Comparison of ENCODE assay signal across 8 cellular contexts in the genomic region with DNA sequence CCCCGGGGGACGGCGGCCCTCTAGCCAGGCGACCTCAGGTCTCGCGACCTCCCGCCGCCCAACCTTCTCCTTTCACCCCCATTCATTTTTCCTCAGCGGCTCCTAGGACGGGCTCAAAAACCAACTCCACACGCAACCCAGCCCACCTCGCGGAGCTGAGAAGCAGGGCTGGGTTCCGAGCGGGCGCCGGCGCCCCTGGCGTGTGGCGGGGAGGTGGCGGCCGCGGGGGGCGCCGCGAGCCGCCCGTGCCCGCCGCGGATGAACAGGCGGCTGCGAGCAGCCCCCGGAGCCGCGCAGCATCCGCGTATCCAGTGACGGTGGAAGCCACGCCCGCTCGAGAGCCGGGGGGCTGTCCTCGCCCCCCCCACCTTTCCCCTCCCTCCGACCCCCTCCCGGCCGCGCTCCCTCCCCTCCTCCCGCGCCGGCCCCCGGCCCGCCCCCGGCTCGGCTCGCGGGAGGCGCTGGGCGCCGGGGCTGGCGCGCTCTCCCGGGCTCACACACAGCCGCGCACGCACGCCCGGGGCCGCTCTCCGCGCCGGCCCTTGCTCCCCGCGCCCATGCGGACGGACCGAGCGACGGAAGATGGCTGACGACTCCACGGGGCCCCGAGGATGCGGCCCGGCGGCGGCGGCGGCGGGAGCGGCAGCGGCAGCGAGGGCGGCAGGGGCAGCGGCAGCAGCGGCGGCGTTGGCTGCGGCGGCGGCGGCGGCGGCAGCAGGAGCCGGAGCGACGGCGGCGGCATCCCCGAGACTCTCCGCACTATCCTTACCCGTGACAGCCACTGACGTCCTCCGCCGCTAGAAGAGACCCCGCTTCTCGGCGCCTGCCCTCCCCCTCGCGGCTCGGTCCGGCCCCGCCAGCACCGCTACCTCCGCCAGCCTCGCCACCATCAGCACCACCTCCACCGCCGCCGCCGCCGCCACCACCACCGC. TPM values are rescaled to one million over a fixed set of nuclear protein-coding genes. Genes with fewer than 3 reads are reported as not detected.
DNase-seq lines count a peak whose midpoint lies in the region; ATAC-seq and TF ChIP-seq lines count a peak whose summit lies in the region.

SOBP (plus strand) TSS at position 482 of the 932 bp plus-strand sequence. CDS start 500 bp downstream, outside the sequence.

- H3K9ac ChIP-seq in BLaER1 treated with 17β-estradiol and CSF1 and Interleukin-3, amounts not matched to agents 10 nM and 100 nM: peak within 1 kb of the TSS; percentile 30 to 69 (median 61); a peak in 20 of 22 replicates
- H3K9ac ChIP-seq in liver (ENCODE audit: low read depth in 1 of 2, low read length in 2 of 2): peak within 1 kb of the TSS in 1 of 2 donors; percentile 44

- intact Hi-C loops in dorsolateral prefrontal cortex (cut with DNase I): loop anchor here (1.0 to 10.0 kb wide), 10 partner anchors 31 to 376 kb away; partner anchors contain the start of genes PDSS2 (in 2 of the 2) and BEND3 (in 1 of the 2)

- under 1% methylated on average over 131 of the region's 131 CpGs for WGBS in liver

- peaks cover 24 to 45% (median 26%) of the 10 kb centered on the region in 10 experiments; a peak in 19 of 20 replicates for H3K4me1 ChIP-seq in BLaER1 treated with 17β-estradiol and CSF1 and Interleukin-3, amounts not matched to agents 10 nM and 100 nM
- H3K4me1 ChIP-seq in liver (ENCODE audit: control insufficient read depth in 4 of 4, insufficient read depth in 4 of 4, low read length in 3 of 4): peaks cover 2 to 40% (median 33%) of the 10 kb centered on the region in 4 donors

- no peak for TF ChIP-seq RAD21 in liver (IDR thresholded peaks at IDR 0.05)

- DNase-seq in NCI-H146 treated with DMSO at 0.1 percent for 48 hours (lab: John Stamatoyannopoulos, UW; ENCODE audit: unreplicated experiment) (peak; percentile 59), dorsolateral prefrontal cortex (peak; percentile 48 to 86 (median 70))
- peak; percentile 11 for DNase-seq in activated CD4-positive, alpha-beta T cell treated with anti-CD3 and anti-CD28 coated beads for 1 hour
- DNase-seq in stimulated activated CD4-positive, alpha-beta T cell treated with anti-CD3 and anti-CD28 coated beads, Interleukin-4, amount 100 ng/mL, for 4 hours: peak; percentile 12 to 42

- peak within 1 kb of the TSS; percentile 92 to 100 (median 98) for H3K4me2 ChIP-seq in BLaER1 treated with 17β-estradiol and CSF1 and Interleukin-3, amounts not matched to agents 10 nM and 100 nM

- H3K36me3 ChIP-seq in BLaER1 treated with 17β-estradiol and CSF1 and Interleukin-3, amounts not matched to agents 10 nM and 100 nM: no peaks in the 10 kb centered on the region
- H3K36me3 ChIP-seq in liver (ENCODE audit: control insufficient read depth in 4 of 4, insufficient read depth in 3 of 4, low read depth in 1 of 4, low read length in 3 of 4): no peaks in the 10 kb centered on the region

- H3K27ac ChIP-seq in BLaER1 treated with 17β-estradiol and CSF1 and Interleukin-3, amounts not matched to agents 10 nM and 100 nM: peak within 1 kb of the TSS in 2 of 11 experiments; percentile 14 to 23; a peak in 2 of 22 replicates
- H3K27ac ChIP-seq in dorsolateral prefrontal cortex (peak within 1 kb of the TSS; percentile 71 to 98 (median 93)), liver (ENCODE audit: low read depth in 1 of 2, low read length in 2 of 2) (peak within 1 kb of the TSS; percentile 40 to 59)

- TF ChIP-seq CTCF in dorsolateral prefrontal cortex (IDR thresholded peaks at IDR 0.05 in 54 of 56, conservative IDR thresholded peaks at IDR 0.05 in 2 of 56; ENCODE audit: low read depth in 1 of 56, partially characterized antibody in 56 of 56): peak in 20 of 56 donors; percentile 8 to 48 (median 16)
- no peak for TF ChIP-seq CTCF in liver (IDR thresholded peaks at IDR 0.05; ENCODE audit: low read depth, low read length, missing input control)

- H4K20me1 ChIP-seq in BLaER1 treated with 17β-estradiol and CSF1 and Interleukin-3, amounts not matched to agents 10 nM and 100 nM: peaks cover 0 to 42% (median 26%) of the 10 kb centered on the region in 11 experiments; a peak in 14 of 22 replicates

- H3K27me3 ChIP-seq in BLaER1 treated with 17β-estradiol and CSF1 and Interleukin-3, amounts not matched to agents 10 nM and 100 nM: peaks cover 89 to 99% (median 97%) of the 10 kb centered on the region in 11 experiments
- H3K27me3 ChIP-seq in dorsolateral prefrontal cortex (no peaks in the 10 kb centered on the region), liver (ENCODE audit: control insufficient read depth in 4 of 4, insufficient read depth in 4 of 4, low read length in 3 of 4) (no peaks in the 10 kb centered on the region)

- H3K9me3 ChIP-seq in BLaER1 treated with 17β-estradiol and CSF1 and Interleukin-3, amounts not matched to agents 10 nM and 100 nM (replicated peaks in 1 of 11): no peaks in the 10 kb centered on the region
- H3K9me3 ChIP-seq in liver (ENCODE audit: control insufficient read depth in 4 of 4, low read length in 3 of 4): no peaks in the 10 kb centered on the region

- ATAC-seq in GM19395 (IDR thresholded peaks at IDR 0.05; ENCODE audit: unreplicated experiment) (peak; percentile 48), HG03571 (IDR thresholded peaks at IDR 0.05; ENCODE audit: unreplicated experiment) (no peak)

- peak within 1 kb of the TSS; percentile 59 to 77 (median 70) for H3K4me3 ChIP-seq in BLaER1 treated with 17β-estradiol and CSF1 and Interleukin-3, amounts not matched to agents 10 nM and 100 nM
- H3K4me3 ChIP-seq in dorsolateral prefrontal cortex: peak within 1 kb of the TSS; percentile 65 to 96 (median 84)
- H3K4me3 ChIP-seq in liver (ENCODE audit: low read depth in 1 of 3, low read length in 3 of 3): peak within 1 kb of the TSS; percentile 77 to 92 (median 86)

TF ChIP-seq in liver, 16 proteins besides CTCF, POLR2A, EP300 and RAD21:
- TF ChIP-seq, protein P1, sequence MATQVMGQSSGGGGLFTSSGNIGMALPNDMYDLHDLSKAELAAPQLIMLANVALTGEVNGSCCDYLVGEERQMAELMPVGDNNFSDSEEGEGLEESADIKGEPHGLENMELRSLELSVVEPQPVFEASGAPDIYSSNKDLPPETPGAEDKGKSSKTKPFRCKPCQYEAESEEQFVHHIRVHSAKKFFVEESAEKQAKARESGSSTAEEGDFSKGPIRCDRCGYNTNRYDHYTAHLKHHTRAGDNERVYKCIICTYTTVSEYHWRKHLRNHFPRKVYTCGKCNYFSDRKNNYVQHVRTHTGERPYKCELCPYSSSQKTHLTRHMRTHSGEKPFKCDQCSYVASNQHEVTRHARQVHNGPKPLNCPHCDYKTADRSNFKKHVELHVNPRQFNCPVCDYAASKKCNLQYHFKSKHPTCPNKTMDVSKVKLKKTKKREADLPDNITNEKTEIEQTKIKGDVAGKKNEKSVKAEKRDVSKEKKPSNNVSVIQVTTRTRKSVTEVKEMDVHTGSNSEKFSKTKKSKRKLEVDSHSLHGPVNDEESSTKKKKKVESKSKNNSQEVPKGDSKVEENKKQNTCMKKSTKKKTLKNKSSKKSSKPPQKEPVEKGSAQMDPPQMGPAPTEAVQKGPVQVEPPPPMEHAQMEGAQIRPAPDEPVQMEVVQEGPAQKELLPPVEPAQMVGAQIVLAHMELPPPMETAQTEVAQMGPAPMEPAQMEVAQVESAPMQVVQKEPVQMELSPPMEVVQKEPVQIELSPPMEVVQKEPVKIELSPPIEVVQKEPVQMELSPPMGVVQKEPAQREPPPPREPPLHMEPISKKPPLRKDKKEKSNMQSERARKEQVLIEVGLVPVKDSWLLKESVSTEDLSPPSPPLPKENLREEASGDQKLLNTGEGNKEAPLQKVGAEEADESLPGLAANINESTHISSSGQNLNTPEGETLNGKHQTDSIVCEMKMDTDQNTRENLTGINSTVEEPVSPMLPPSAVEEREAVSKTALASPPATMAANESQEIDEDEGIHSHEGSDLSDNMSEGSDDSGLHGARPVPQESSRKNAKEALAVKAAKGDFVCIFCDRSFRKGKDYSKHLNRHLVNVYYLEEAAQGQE (IDR thresholded peaks at IDR 0.05): no peak
- TF ChIP-seq GABPA (IDR thresholded peaks at IDR 0.05 in 1 of 2, conservative IDR thresholded peaks at IDR 0.05 in 1 of 2): no peak
- TF ChIP-seq, protein P2, sequence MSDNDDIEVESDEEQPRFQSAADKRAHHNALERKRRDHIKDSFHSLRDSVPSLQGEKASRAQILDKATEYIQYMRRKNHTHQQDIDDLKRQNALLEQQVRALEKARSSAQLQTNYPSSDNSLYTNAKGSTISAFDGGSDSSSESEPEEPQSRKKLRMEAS (IDR thresholded peaks at IDR 0.05): no peak
- no peak for TF ChIP-seq NR2F2 (IDR thresholded peaks at IDR 0.05)
- no peak for TF ChIP-seq FOXA2 (IDR thresholded peaks at IDR 0.05)

RNA-seq across cellular contexts. Expression of gene SOBP, which starts in this region (rescaled TPM):
- 10 to 100 TPM; 39.8 to 78.2 (median 56.6) TPM for total RNA-seq in dorsolateral prefrontal cortex
- total RNA-seq in liver: 1 to 10 TPM; 2.3 to 5.4 TPM
- 1 to 10 TPM in 1 of 2 donors, under 1 TPM in 1; 0.99 to 1.5 TPM for polyA plus RNA-seq in liver

Comparison
In these comparisons a context has a peak if more than half of its experiments do, and no peak if none do; other contexts are left out.
1. RNA of gene SOBP (total RNA-seq): 39.8 to 78.2 TPM in dorsolateral prefrontal cortex; 2.3 to 5.4 TPM in liver; every median in the first group is over 4 times any median in the second.
2. DNase-seq: peak in every context shown above with its lines; median percentile 70 in dorsolateral prefrontal cortex; 59 in NCI-H146 treated with DMSO at 0.1 percent for 48 hours; 27 in stimulated activated CD4-positive, alpha-beta T cell treated with anti-CD3 and anti-CD28 coated beads, Interleukin-4, amount 100 ng/mL, for 4 hours; 11 in activated CD4-positive, alpha-beta T cell treated with anti-CD3 and anti-CD28 coated beads for 1 hour.
3. Peak in every context shown above with its lines, with median percentiles within 50 percentile points of each other: H3K4me3 ChIP-seq.